ENCODE assay signal across 19 cellular contexts in the genomic region with DNA sequence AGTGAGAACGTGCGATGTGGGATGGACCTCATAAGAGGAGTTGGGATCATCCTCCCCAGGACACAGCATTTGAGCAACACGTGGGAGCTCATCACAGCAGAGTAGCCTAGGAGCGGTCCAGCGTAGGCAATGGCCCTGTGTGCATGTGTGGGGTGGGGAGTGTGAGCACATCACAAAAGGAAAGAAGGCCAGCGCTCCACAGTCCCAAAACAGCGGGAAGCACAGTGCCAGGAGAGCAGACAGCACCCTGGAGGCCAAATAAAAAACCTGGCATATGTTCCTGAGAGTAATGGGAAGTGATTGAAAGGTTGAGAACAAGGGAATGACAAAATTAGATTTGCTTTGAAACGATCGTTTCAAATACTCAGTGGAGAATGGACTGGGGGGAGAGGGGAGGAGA.
DNase-seq lines count a peak whose midpoint lies in the region; ATAC-seq and TF ChIP-seq lines count a peak whose summit lies in the region.
"Had no signal": no experiment of that assay in that cellular context is flagged by ENCODE, and none has a peak within 500 bp of the region (broad histone marks: within the 10 kb centered on the region; RNA-seq: fewer than 3 reads in every experiment).

No MANE protein-coding gene starts in this region.

- peak overlapping the region; percentile 21 for H3K4me2 ChIP-seq in GM23338

- H3K27me3 ChIP-seq in GM23338 (ENCODE audit: insufficient read depth) (peaks cover 24% of the 10 kb centered on the region), ectodermal cell (ENCODE audit: control insufficient read depth, insufficient read depth, low read length, poor library complexity, severe bottlenecking) (no peaks in the 10 kb centered on the region), muscle layer of colon (ENCODE audit: control insufficient read depth in 1 of 2, insufficient read depth in 2 of 2, low read length in 2 of 2) (no peaks in the 10 kb centered on the region)

- H3F3A ChIP-seq in GM23338 (replicated peaks; ENCODE audit: low read depth): no peaks in the 10 kb centered on the region

- 0 out of 3 replicates have a peak, but pooled peaks cover under 1% of the 10 kb centered on the region for H3K9me3 Mint-ChIP-seq in GM23338
- peaks cover 3% of the 10 kb centered on the region for H3K9me3 Mint-ChIP-seq in stimulated activated memory B cell treated with anti-CD40 and anti-IgM and Interleukin-4, amounts not matched to agents 10 μg/mL and 1 μg/mL and 100 μg/mL, for 72 hours

- no peaks in the 10 kb centered on the region for H4K20me1 ChIP-seq in GM23338 (replicated peaks; ENCODE audit: insufficient read depth)

- H3K27me3 Mint-ChIP-seq in GM23338 (ENCODE audit: insufficient read depth, low read depth, poor library complexity): peaks cover 7% of the 10 kb centered on the region
- H3K27me3 Mint-ChIP-seq in stimulated activated memory B cell treated with anti-CD40 and anti-IgM and Interleukin-4, amounts not matched to agents 10 μg/mL and 1 μg/mL and 100 μg/mL, for 72 hours: no peaks in the 10 kb centered on the region

- H3K4me3 ChIP-seq in GM23338: no peak overlapping the region
- no peak overlapping the region for H3K4me3 ChIP-seq in ectodermal cell (ENCODE audit: insufficient read depth, low read depth, low read length)
- H3K4me3 ChIP-seq in muscle layer of colon (ENCODE audit: low read depth in 1 of 2, low read length in 2 of 2): peak overlapping the region in 1 of 2 donors; percentile 6

- peak overlapping the region; percentile 28; the same call in 1 of the 2 replicates for H2AFZ ChIP-seq in GM23338

- peaks cover 41% of the 10 kb centered on the region for H3K4me1 Mint-ChIP-seq in GM23338
- H3K4me1 Mint-ChIP-seq in stimulated activated memory B cell treated with anti-CD40 and anti-IgM and Interleukin-4, amounts not matched to agents 10 μg/mL and 1 μg/mL and 100 μg/mL, for 72 hours: no peaks in the 10 kb centered on the region

- DNase-seq in GM23338 (ENCODE audit: low spot score) (peak; percentile 14), GM10266 (ENCODE audit: extremely low spot score) (no peak), SIG-M5 (lab: John Stamatoyannopoulos, UW) (no peak)
- DNase-seq in activated effector memory CD4-positive, alpha-beta T cell treated with anti-CD3 and anti-CD28 coated beads, Interleukin-2, amount 50 U/mL, for 16 hours: no peak
- DNase-seq: AML-193, C1 segment of cervical spinal cord, GDM1, HCEC 1CT, Kasumi-1, NCI-H1694 treated with DMSO at 0.1 percent for 48 hours, NCI-H2081 treated with DMSO at 0.1 percent for 48 hours, NCI-H2171 treated with DMSO at 0.1 percent for 48 hours, NCI-H524 treated with DMSO at 0.1 percent for 48 hours, NCI-H82 had no signal

- H3K9me3 ChIP-seq in ectodermal cell (ENCODE audit: control insufficient read depth, low read length) (no peaks in the 10 kb centered on the region), muscle layer of colon (ENCODE audit: low read length) (no peaks in the 10 kb centered on the region)

- H3K27ac ChIP-seq in GM23338 (ENCODE audit: low read depth) (no peak overlapping the region), ectodermal cell (ENCODE audit: insufficient read depth, low read depth, low read length, poor library complexity, severe bottlenecking) (peak overlapping the region; percentile 85), muscle layer of colon (ENCODE audit: low read depth, low read length) (peak overlapping the region; percentile 52)

- H3K36me3 Mint-ChIP-seq in GM23338 (ENCODE audit: low read depth): no peaks in the 10 kb centered on the region
- no peaks in the 10 kb centered on the region for H3K36me3 Mint-ChIP-seq in stimulated activated memory B cell treated with anti-CD40 and anti-IgM and Interleukin-4, amounts not matched to agents 10 μg/mL and 1 μg/mL and 100 μg/mL, for 72 hours

- H3K9ac ChIP-seq in muscle layer of colon (ENCODE audit: low read length): no peak overlapping the region

- H3K9me2 ChIP-seq in GM23338 (ENCODE audit: insufficient read depth): peaks cover 4% of the 10 kb centered on the region; the same call in 1 of the 2 replicates

- H3K79me2 ChIP-seq in GM23338 (replicated peaks; ENCODE audit: insufficient read depth): no peaks in the 10 kb centered on the region

- H3K4me3 Mint-ChIP-seq in GM23338: peak overlapping the region; percentile 5; the same call in 1 of the 3 replicates
- H3K4me3 Mint-ChIP-seq in stimulated activated memory B cell treated with anti-CD40 and anti-IgM and Interleukin-4, amounts not matched to agents 10 μg/mL and 1 μg/mL and 100 μg/mL, for 72 hours: no peak overlapping the region

- peak; percentile 72 for ATAC-seq in GM23338
- peak; percentile 25 for ATAC-seq in stimulated activated memory B cell treated with anti-CD40 and anti-IgM and Interleukin-4, amounts not matched to agents 10 μg/mL and 1 μg/mL and 100 μg/mL, for 72 hours
- ATAC-seq in GM21390 (IDR thresholded peaks at IDR 0.05; ENCODE audit: unreplicated experiment): no peak
- ATAC-seq: Panc1 had no signal

- H3K4me1 ChIP-seq in GM23338 (ENCODE audit: insufficient read depth) (peaks cover 37% of the 10 kb centered on the region), ectodermal cell (ENCODE audit: control insufficient read depth, insufficient read depth, low read length) (peaks cover 33% of the 10 kb centered on the region), muscle layer of colon (ENCODE audit: insufficient read depth, low read length) (peaks cover 26% of the 10 kb centered on the region)

- no peak for TF ChIP-seq CTCF in GM23338 (conservative IDR thresholded peaks at IDR 0.05; ENCODE audit: low read depth in 2 of 2)
- no peak for TF ChIP-seq CTCF in GM10266 (IDR thresholded peaks at IDR 0.05; ENCODE audit: control insufficient read depth, insufficient read depth, low read depth, missing control alignments)

- H3K36me3 ChIP-seq in GM23338 (ENCODE audit: insufficient read depth) (peaks cover 6% of the 10 kb centered on the region; the same call in 1 of the 2 replicates), ectodermal cell (ENCODE audit: control insufficient read depth, insufficient read depth, low read length) (no peaks in the 10 kb centered on the region), muscle layer of colon (ENCODE audit: insufficient read depth, low read length) (no peaks in the 10 kb centered on the region)

- no peak overlapping the region for H3K27ac Mint-ChIP-seq in GM23338
- no peak overlapping the region for H3K27ac Mint-ChIP-seq in stimulated activated memory B cell treated with anti-CD40 and anti-IgM and Interleukin-4, amounts not matched to agents 10 μg/mL and 1 μg/mL and 100 μg/mL, for 72 hours

- WGBS in ectodermal cell, 2 experiments: 29 to 31% methylated on average over 9 of the region's 9 CpGs

TF ChIP-seq in GM23338, 12 proteins besides CTCF, POLR2A, EP300 and RAD21:
- TF ChIP-seq, protein P1, sequence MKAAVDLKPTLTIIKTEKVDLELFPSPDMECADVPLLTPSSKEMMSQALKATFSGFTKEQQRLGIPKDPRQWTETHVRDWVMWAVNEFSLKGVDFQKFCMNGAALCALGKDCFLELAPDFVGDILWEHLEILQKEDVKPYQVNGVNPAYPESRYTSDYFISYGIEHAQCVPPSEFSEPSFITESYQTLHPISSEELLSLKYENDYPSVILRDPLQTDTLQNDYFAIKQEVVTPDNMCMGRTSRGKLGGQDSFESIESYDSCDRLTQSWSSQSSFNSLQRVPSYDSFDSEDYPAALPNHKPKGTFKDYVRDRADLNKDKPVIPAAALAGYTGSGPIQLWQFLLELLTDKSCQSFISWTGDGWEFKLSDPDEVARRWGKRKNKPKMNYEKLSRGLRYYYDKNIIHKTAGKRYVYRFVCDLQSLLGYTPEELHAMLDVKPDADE (IDR thresholded peaks at IDR 0.05): no peak
- TF ChIP-seq EZH2phosphoT487 (IDR thresholded peaks at IDR 0.05; ENCODE audit: unreplicated experiment) (no peak), EZH2 (IDR thresholded peaks at IDR 0.05; ENCODE audit: low read depth, unreplicated experiment) (no peak), JUNB (IDR thresholded peaks at IDR 0.05; ENCODE audit: unreplicated experiment) (no peak)
